In the genomic region with DNA sequence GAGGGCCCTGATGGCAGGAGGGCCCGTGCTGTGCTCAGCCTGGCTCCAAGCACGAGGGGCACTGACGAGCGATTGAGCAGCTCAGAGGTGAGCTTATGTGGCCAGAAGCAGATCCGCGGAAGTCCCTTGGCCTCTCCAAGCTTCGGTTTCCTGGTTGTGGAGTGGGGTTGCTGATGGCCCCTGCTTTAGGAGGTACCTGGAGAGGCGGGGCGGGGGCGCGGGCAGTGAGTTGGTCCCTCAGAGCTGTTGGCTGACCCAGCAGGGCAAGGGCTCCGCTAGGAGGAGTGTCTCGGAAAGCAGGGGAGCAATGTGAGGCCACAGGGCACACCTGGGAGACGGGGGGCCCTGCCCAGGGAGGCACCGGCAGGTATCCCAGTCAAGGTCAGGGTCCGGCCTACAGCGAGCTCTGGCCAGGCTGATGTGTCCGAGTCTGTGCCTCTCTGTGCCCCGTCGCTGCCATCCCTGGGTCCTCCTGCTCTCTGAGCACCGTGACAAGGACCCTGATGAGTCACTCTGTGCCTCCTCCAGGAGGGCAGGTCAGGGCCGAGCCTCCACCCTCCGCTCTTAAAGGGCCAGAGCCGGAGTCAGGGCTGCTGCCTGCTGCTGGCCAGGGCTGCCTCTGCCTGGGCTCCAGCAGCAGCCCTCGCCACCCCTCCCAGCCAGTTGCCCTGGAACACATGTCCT, we compare ENCODE assay signal across 9 cellular contexts. TPM values are rescaled to one million over a fixed set of nuclear protein-coding genes. Genes with fewer than 3 reads are reported as not detected.
DNase-seq lines count a peak whose midpoint lies in the region; ATAC-seq, FAIRE-seq and TF ChIP-seq lines count a peak whose summit lies in the region.
"Had no signal": no experiment of that assay in that cellular context is flagged by ENCODE, and none has a peak within 500 bp of the region (broad histone marks: within the 10 kb centered on the region; RNA-seq: fewer than 3 reads in every experiment).

No MANE protein-coding gene starts in this region.

- H3K4me3 ChIP-seq in GM12878 = no peak overlapping the region
- H3K4me3 ChIP-seq in kidney (ENCODE audit: low read length in 2 of 2) = peak overlapping the region; percentile 55 to 63
- H3K4me3 ChIP-seq in aorta (ENCODE audit: low read length in 2 of 2) = peak overlapping the region in 1 of 2 donors; percentile 11

- FAIRE-seq in GM12878 (lab: Jason Lieb, UNC) (no peak), kidney (lab: Jason Lieb, UNC) (no peak), GM19239 (lab: Jason Lieb, UNC) (no peak)
- FAIRE-seq: GM18507 had no signal

- CTCF ChIA-PET in GM12878 (lab: Yijun Ruan, JAX) = no interaction called here

- H3K36me3 ChIP-seq in GM12878 (ENCODE audit: control insufficient read depth in 2 of 2, insufficient read depth in 2 of 2, low read length in 1 of 2) = no peaks in the 10 kb centered on the region
- H3K36me3 ChIP-seq in kidney (ENCODE audit: control insufficient read depth in 1 of 2, insufficient read depth in 2 of 2, low read length in 2 of 2) = no peaks in the 10 kb centered on the region
- H3K36me3 ChIP-seq in aorta (ENCODE audit: control insufficient read depth in 1 of 2, insufficient read depth in 2 of 2, low read length in 1 of 2) = no peaks in the 10 kb centered on the region

- in situ Hi-C loops in GM12878 (cut with MboI) = no loop called here

- H3K27me3 ChIP-seq in GM12878 (replicated peaks in 1 of 2; ENCODE audit: control insufficient read depth in 2 of 2, insufficient read depth in 2 of 2, low read length in 1 of 2) (no peaks in the 10 kb centered on the region; a peak in 2 of 4 replicates), aorta (ENCODE audit: control insufficient read depth in 1 of 2, insufficient read depth in 2 of 2, low read length in 1 of 2) (no peaks in the 10 kb centered on the region)

- POLR2A ChIA-PET in GM12878 (lab: Charles Lee) = no interaction called here

- ATAC-seq in GM12878 (peak; percentile 80), aorta (ENCODE audit: low FRiP score) (peak; percentile 69)

- no peak overlapping the region for H2AFZ ChIP-seq in GM12878 (ENCODE audit: control insufficient read depth, low read depth, low read length)

- intact Hi-C loops in GM12878 (cut with micrococcal nuclease; ENCODE audit: unreplicated experiment) = no loop called here
- intact Hi-C loops in kidney (cut with DNase I) = no loop called here
- intact Hi-C loops in aorta (cut with DNase I) = no loop called here

- RAD21 ChIA-PET in GM12878 (lab: Charles Lee; ENCODE audit: unreplicated experiment) = no interaction called here

- BruUV-seq in GM12878 (replicated peaks; lab: Mats Ljungman, UMichigan) = no TSS peak

- H3K4me2 ChIP-seq in GM12878 (ENCODE audit: control insufficient read depth, insufficient read depth) = no peak overlapping the region

- no peaks in the 10 kb centered on the region for H3K79me2 ChIP-seq in GM12878 (ENCODE audit: control insufficient read depth, insufficient read depth, low read length)

- TF ChIP-seq CTCF in GM12878 (IDR thresholded peaks at IDR 0.05 in 2 of 3, conservative IDR thresholded peaks at IDR 0.05 in 1 of 3; ENCODE audit: control insufficient read depth in 2 of 3, extremely low read depth in 1 of 3, insufficient read depth in 1 of 3, low read depth in 3 of 3, low read length in 3 of 3) (no peak), kidney (IDR thresholded peaks at IDR 0.05; ENCODE audit: borderline replicate concordance, extremely low read depth, insufficient read depth) (no peak)

- H4K20me1 ChIP-seq in GM12878 (ENCODE audit: control insufficient read depth, insufficient read depth) = no peaks in the 10 kb centered on the region

- H3K4me1 ChIP-seq in GM12878 (ENCODE audit: control insufficient read depth, insufficient read depth, low read length) (no peaks in the 10 kb centered on the region), kidney (ENCODE audit: control insufficient read depth in 1 of 2, insufficient read depth in 1 of 2, low read depth in 1 of 2, low read length in 2 of 2) (peaks cover 39 to 44% of the 10 kb centered on the region in 2 donors), aorta (ENCODE audit: control insufficient read depth in 1 of 2, insufficient read depth in 2 of 2, low read length in 2 of 2) (peaks cover 0 to 4% of the 10 kb centered on the region in 2 donors)

- H3K9me3 ChIP-seq in GM12878 (replicated peaks; ENCODE audit: control insufficient read depth, insufficient read depth, low read length) (no peaks in the 10 kb centered on the region), kidney (ENCODE audit: control insufficient read depth in 1 of 2, low read length in 2 of 2) (no peaks in the 10 kb centered on the region), aorta (ENCODE audit: control insufficient read depth, low read length) (no peaks in the 10 kb centered on the region)

- DNase-seq in AG08395 (ENCODE audit: low spot score) (peak; percentile 93), HUDEP-2 (lab: John Stamatoyannopoulos, UW; ENCODE audit: unreplicated experiment in 76 of 76) (peak in 73 of 76 experiments; percentile 20 to 89 (median 75)), GM12878 (ENCODE audit: low read depth, low spot score) (no peak), kidney (peak; percentile 90), aorta (peak; percentile 80 to 89), NCI-H1105 treated with DMSO at 0.1 percent for 48 hours (lab: John Stamatoyannopoulos, UW) (no peak), GM19239 (ENCODE audit: insufficient read length, low spot score) (no peak), GF-D8 (lab: John Stamatoyannopoulos, UW) (no peak)

- SMC1A ChIA-PET in GM12878 (lab: Charles Lee; ENCODE audit: uncharacterized antibody, unreplicated experiment) = interaction anchor here (1.2 kb wide), 1 partner anchor 79 kb away, joined by 3 read pairs; no protein-coding TSS in a partner anchor

- no peak overlapping the region for H3K9ac ChIP-seq in GM12878 (ENCODE audit: control insufficient read depth, insufficient read depth, low read length)
- H3K9ac ChIP-seq in kidney (ENCODE audit: low read length in 2 of 2) = peak overlapping the region in 1 of 2 donors; percentile 80

- H3K27ac ChIP-seq in GM12878 (ENCODE audit: control insufficient read depth, insufficient read depth) (no peak overlapping the region), kidney (ENCODE audit: low read depth in 2 of 2, low read length in 2 of 2) (peak overlapping the region; percentile 88 to 89), aorta (ENCODE audit: low read depth in 1 of 2, low read length in 2 of 2) (peak overlapping the region; percentile 76 to 96)

- 57% methylated on average over 23 of the region's 25 CpGs for WGBS in GM12878 (ENCODE audit: insufficient coverage, insufficient replicate concordance, low lambda C conversion rate, missing lambda C conversion rate)
- 46 to 52% methylated on average over 21 to 25 of the region's 25 CpGs for WGBS in aorta, 2 donors

- no peak for TF ChIP-seq EP300 in GM12878 (IDR thresholded peaks at IDR 0.05; ENCODE audit: borderline replicate concordance in 1 of 2, control insufficient read depth in 1 of 2, low read depth in 2 of 2, low read length in 2 of 2)

- no peak for TF ChIP-seq POLR2A in GM12878 (IDR thresholded peaks at IDR 0.05; ENCODE audit: low read depth, low read length)

- no peak for TF ChIP-seq RAD21 in GM12878 (IDR thresholded peaks at IDR 0.05; ENCODE audit: insufficient read depth, low read depth, low read length)

TF ChIP-seq in GM12878, 131 proteins besides CTCF, POLR2A, EP300 and RAD21 (continues in another document):
- TF ChIP-seq MTA3 (IDR thresholded peaks at IDR 0.05; ENCODE audit: borderline replicate concordance, low read length) = no peak
- TF ChIP-seq, protein P1, sequence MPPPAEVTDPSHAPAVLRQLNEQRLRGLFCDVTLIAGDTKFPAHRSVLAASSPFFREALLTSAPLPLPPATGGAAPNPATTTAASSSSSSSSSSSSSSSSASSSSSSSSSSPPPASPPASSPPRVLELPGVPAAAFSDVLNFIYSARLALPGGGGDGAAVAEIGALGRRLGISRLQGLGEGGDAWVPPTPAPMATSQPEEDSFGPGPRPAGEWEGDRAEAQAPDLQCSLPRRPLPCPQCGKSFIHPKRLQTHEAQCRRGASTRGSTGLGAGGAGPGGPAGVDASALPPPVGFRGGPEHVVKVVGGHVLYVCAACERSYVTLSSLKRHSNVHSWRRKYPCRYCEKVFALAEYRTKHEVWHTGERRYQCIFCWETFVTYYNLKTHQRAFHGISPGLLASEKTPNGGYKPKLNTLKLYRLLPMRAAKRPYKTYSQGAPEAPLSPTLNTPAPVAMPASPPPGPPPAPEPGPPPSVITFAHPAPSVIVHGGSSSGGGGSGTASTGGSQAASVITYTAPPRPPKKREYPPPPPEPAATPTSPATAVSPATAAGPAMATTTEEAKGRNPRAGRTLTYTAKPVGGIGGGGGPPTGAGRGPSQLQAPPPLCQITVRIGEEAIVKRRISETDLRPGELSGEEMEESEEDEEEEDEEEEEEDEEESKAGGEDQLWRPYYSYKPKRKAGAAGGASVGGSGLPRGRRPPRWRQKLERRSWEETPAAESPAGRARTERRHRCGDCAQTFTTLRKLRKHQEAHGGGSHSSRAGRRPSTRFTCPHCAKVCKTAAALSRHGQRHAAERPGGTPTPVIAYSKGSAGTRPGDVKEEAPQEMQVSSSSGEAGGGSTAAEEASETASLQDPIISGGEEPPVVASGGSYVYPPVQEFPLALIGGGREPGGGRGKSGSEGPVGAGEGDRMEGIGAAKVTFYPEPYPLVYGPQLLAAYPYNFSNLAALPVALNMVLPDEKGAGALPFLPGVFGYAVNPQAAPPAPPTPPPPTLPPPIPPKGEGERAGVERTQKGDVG (CRISPR knock-in tag; IDR thresholded peaks at IDR 0.05) = no peak

RNA-seq across cellular contexts. Expression of a gene that starts 14.8 kb away (rescaled TPM):
- total RNA-seq in GM12878 (2013; cell fraction: nucleolus; rRNA removed) = not detected in 2 replicates
- total RNA-seq in GM12878 (2014; rRNA removed) (under 0.01 TPM in 1 of 2 replicates, not detected in the other), GM12878 (2014; rRNA removed; fragmentation: Illumina TruSeq; extraction: Trizol) (0.04 and 0.05 TPM in 2 replicates), GM12878 (2021) (0.05 and 0.08 TPM in 2 replicates), kidney (37.4 TPM), aorta (100 to 1,000 TPM in 1 of 2 donors, 10 to 100 TPM in 1; 72.1 to 171 TPM)
- not detected for polyA plus RNA-seq in GM12878 (2011; ENCODE audit: low read depth)
- polyA plus RNA-seq in GM12878 (2011; rRNA removed) (0.12 TPM in 1 of 2 replicates, not detected in the other), GM12878 (2014; fragmentation: Illumina TruSeq; extraction: Trizol) (0.06 and 0.07 TPM in 2 replicates), GM12878 (2014; fragmentation: Nextera tagmentation; extraction: Ambion mirVana) (not detected), GM12878 (2014; rRNA removed) (0.05 and 0.22 TPM in 2 replicates), GM12878 (2016; fragmentation: Nextera tagmentation; extraction: Ambion mirVana) (under 1 TPM in 1 of 2 experiments, not detected in 1; 0.05 TPM), kidney (ENCODE audit: insufficient read depth, low read depth, low replicate concordance) (27.7 TPM), aorta (10 to 100 TPM; 21.3 to 22.8 TPM)
- polyA plus RNA-seq in GM12878 (2011; cell fraction: cytosol; rRNA removed) = 0.06 and 0.07 TPM in 2 replicates
- not detected in 2 replicates for polyA plus RNA-seq in GM12878 (2011; cell fraction: nucleus; rRNA removed)
- polyA plus RNA-seq in GM12878 (2012) = 0.08 and 0.13 TPM in 2 replicates
- not detected in 2 replicates for polyA minus RNA-seq in GM12878 (2011; rRNA and poly(A)+ RNA removed)
- 1.6 and 2.2 TPM in 2 replicates for polyA minus RNA-seq in GM12878 (2011; cell fraction: cytosol; rRNA and poly(A)+ RNA removed)
- polyA minus RNA-seq in GM12878 (2011; cell fraction: nucleus; rRNA and poly(A)+ RNA removed) = 0.12 and 0.29 TPM in 2 replicates

Comparison
In these comparisons a context has a peak if more than half of its experiments do, and no peak if none do; other contexts are left out.
1. DNase-seq: peak in AG08395 (single experiment), HUDEP-2 (73 of 76), kidney (single experiment) and aorta (2 of 2); none in GM12878 (single experiment), NCI-H1105 treated with DMSO at 0.1 percent for 48 hours (single experiment), GM19239 (single experiment) and GF-D8 (single experiment).
2. RNA of a gene that starts 14.8 kb away (total RNA-seq): 72.1 to 171 TPM in aorta and 37.4 TPM in kidney (single experiment); under 0.01 to 0.08 TPM in GM12878; every median in the first group is over 10 times any median in the second.